Comparison of ENCODE assay signal across 1 cellular context in the genomic region with DNA sequence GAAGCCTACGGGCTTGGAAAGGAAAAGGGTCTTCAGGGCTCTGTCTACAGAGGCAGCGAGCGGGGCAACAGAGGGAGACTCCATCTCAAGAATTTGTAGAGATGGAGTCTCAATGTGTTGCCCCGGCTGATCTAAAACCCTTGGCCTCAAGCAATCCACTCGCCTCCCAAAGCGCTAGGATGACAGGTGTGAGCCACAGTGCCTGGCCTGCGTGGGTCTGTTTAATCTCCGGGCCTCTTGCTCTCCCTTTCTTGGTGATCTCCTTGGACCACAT.
TF ChIP-seq lines count a peak whose summit lies in the region.

No MANE protein-coding gene starts in this region.

TF ChIP-seq in GM12878, 131 proteins besides CTCF, POLR2A, EP300 and RAD21:
- TF ChIP-seq ZNF24 (IDR thresholded peaks at IDR 0.05): no peak
- no peak for TF ChIP-seq NR2F1 (conservative IDR thresholded peaks at IDR 0.05)
- no peak for TF ChIP-seq JUND (IDR thresholded peaks at IDR 0.05; ENCODE audit: low read depth, low read length)
- no peak for TF ChIP-seq PAX5 (IDR thresholded peaks at IDR 0.05; ENCODE audit: borderline replicate concordance, low read depth, low read length)
- TF ChIP-seq, protein P1, sequence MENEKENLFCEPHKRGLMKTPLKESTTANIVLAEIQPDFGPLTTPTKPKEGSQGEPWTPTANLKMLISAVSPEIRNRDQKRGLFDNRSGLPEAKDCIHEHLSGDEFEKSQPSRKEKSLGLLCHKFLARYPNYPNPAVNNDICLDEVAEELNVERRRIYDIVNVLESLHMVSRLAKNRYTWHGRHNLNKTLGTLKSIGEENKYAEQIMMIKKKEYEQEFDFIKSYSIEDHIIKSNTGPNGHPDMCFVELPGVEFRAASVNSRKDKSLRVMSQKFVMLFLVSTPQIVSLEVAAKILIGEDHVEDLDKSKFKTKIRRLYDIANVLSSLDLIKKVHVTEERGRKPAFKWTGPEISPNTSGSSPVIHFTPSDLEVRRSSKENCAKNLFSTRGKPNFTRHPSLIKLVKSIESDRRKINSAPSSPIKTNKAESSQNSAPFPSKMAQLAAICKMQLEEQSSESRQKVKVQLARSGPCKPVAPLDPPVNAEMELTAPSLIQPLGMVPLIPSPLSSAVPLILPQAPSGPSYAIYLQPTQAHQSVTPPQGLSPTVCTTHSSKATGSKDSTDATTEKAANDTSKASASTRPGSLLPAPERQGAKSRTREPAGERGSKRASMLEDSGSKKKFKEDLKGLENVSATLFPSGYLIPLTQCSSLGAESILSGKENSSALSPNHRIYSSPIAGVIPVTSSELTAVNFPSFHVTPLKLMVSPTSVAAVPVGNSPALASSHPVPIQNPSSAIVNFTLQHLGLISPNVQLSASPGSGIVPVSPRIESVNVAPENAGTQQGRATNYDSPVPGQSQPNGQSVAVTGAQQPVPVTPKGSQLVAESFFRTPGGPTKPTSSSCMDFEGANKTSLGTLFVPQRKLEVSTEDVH (IDR thresholded peaks at IDR 0.05; ENCODE audit: low read depth, partially characterized antibody): no peak
- TF ChIP-seq FOXK2 (IDR thresholded peaks at IDR 0.05): no peak
- TF ChIP-seq, protein P2, sequence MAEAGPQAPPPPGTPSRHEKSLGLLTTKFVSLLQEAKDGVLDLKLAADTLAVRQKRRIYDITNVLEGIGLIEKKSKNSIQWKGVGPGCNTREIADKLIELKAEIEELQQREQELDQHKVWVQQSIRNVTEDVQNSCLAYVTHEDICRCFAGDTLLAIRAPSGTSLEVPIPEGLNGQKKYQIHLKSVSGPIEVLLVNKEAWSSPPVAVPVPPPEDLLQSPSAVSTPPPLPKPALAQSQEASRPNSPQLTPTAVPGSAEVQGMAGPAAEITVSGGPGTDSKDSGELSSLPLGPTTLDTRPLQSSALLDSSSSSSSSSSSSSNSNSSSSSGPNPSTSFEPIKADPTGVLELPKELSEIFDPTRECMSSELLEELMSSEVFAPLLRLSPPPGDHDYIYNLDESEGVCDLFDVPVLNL (IDR thresholded peaks at IDR 0.05; ENCODE audit: low read depth, low read length): no peak
- TF ChIP-seq TCF3 (IDR thresholded peaks at IDR 0.05; ENCODE audit: borderline replicate concordance, insufficient read depth, low read depth, low read length): no peak
- no peak for TF ChIP-seq POLR2AphosphoS5 (IDR thresholded peaks at IDR 0.05; ENCODE audit: low read length)
- no peak for TF ChIP-seq IKZF2 (IDR thresholded peaks at IDR 0.05)
- no peak for TF ChIP-seq TARDBP (IDR thresholded peaks at IDR 0.05; ENCODE audit: borderline replicate concordance)
- no peak for TF ChIP-seq MXI1 (IDR thresholded peaks at IDR 0.05; ENCODE audit: low read depth, low read length)
- TF ChIP-seq, protein P3, sequence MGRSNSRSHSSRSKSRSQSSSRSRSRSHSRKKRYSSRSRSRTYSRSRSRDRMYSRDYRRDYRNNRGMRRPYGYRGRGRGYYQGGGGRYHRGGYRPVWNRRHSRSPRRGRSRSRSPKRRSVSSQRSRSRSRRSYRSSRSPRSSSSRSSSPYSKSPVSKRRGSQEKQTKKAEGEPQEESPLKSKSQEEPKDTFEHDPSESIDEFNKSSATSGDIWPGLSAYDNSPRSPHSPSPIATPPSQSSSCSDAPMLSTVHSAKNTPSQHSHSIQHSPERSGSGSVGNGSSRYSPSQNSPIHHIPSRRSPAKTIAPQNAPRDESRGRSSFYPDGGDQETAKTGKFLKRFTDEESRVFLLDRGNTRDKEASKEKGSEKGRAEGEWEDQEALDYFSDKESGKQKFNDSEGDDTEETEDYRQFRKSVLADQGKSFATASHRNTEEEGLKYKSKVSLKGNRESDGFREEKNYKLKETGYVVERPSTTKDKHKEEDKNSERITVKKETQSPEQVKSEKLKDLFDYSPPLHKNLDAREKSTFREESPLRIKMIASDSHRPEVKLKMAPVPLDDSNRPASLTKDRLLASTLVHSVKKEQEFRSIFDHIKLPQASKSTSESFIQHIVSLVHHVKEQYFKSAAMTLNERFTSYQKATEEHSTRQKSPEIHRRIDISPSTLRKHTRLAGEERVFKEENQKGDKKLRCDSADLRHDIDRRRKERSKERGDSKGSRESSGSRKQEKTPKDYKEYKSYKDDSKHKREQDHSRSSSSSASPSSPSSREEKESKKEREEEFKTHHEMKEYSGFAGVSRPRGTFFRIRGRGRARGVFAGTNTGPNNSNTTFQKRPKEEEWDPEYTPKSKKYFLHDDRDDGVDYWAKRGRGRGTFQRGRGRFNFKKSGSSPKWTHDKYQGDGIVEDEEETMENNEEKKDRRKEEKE (IDR thresholded peaks at IDR 0.05): no peak
- no peak for TF ChIP-seq RFX5 (IDR thresholded peaks at IDR 0.05; ENCODE audit: low read depth, low read length)
- TF ChIP-seq SMARCA5 (IDR thresholded peaks at IDR 0.05): no peak
- no peak for TF ChIP-seq SUZ12 (IDR thresholded peaks at IDR 0.05; ENCODE audit: unreplicated experiment)
- TF ChIP-seq HDAC2 (IDR thresholded peaks at IDR 0.05): no peak
- no peak for TF ChIP-seq SP1 (IDR thresholded peaks at IDR 0.05; ENCODE audit: low read depth, low read length)
- TF ChIP-seq TBL1XR1 (IDR thresholded peaks at IDR 0.05; ENCODE audit: low read depth, low read length): no peak
